ENCODE assay signal across 18 cellular contexts in genomic region chr17:2847601-2848255, GRCh38. TPM values are rescaled to one million over a fixed set of nuclear protein-coding genes. Genes with fewer than 3 reads are reported as not detected.
DNase-seq lines count a peak whose midpoint lies in the region; ATAC-seq and TF ChIP-seq lines count a peak whose summit lies in the region.
"Had no signal": no experiment of that assay in that cellular context is flagged by ENCODE, and none has a peak within 500 bp of the region (broad histone marks: within the 10 kb centered on the region; RNA-seq: fewer than 3 reads in every experiment).

No MANE protein-coding gene starts in this region.

- H3K9ac ChIP-seq in BLaER1, result peak overlapping the region; percentile 23
- H3K9ac ChIP-seq: neural progenitor cell had no signal

- H2AFZ ChIP-seq in GM23338, result no peak overlapping the region
- H2AFZ ChIP-seq: neural progenitor cell had no signal

- TF ChIP-seq CTCF in GM23338 (conservative IDR thresholded peaks at IDR 0.05; ENCODE audit: low read depth in 2 of 2) (no peak), lower lobe of right lung (IDR thresholded peaks at IDR 0.05) (no peak), nephron progenitor cell (IDR thresholded peaks at IDR 0.05) (no peak), brain microvascular endothelial cell (IDR thresholded peaks at IDR 0.05; ENCODE audit: low read depth, low read length, missing control alignments) (no peak)

- intact Hi-C loops in lower lobe of right lung (cut with DNase I), result no loop called here

- H3K27ac ChIP-seq in BLaER1, result peak overlapping the region; percentile 73
- H3K27ac ChIP-seq in GM23338 (ENCODE audit: low read depth), result peak overlapping the region; percentile 81
- H3K27ac ChIP-seq in lower lobe of right lung, result no peak overlapping the region
- no peak overlapping the region for H3K27ac ChIP-seq in brain microvascular endothelial cell
- H3K27ac ChIP-seq: neural progenitor cell, right lobe of liver, vagina had no signal

- peaks cover 84% of the 10 kb centered on the region for H3K4me1 ChIP-seq in BLaER1
- peaks cover 39% of the 10 kb centered on the region for H3K4me1 ChIP-seq in GM23338 (ENCODE audit: insufficient read depth)
- peaks cover 12% of the 10 kb centered on the region for H3K4me1 ChIP-seq in lower lobe of right lung
- H3K4me1 ChIP-seq: right lobe of liver had no signal

- no peak for DNase-seq in GM23338 (ENCODE audit: low spot score)
- DNase-seq in SHP77 (lab: John Stamatoyannopoulos, UW), result peak; percentile 46 to 59
- DNase-seq in lower lobe of right lung, result no peak
- DNase-seq in nephron progenitor cell, result no peak
- DNase-seq in HUDEP-2 (lab: John Stamatoyannopoulos, UW; ENCODE audit: unreplicated experiment in 76 of 76), result no peak
- DNase-seq in brain microvascular endothelial cell, result no peak
- DNase-seq in LoVo (ENCODE audit: low spot score), result no peak
- DNase-seq: central memory CD4-positive, alpha-beta T cell; COR-L47; effector memory CD8-positive, alpha-beta T cell; NCI-H1048; NCI-H69; right lobe of liver; T-cell had no signal

- in situ Hi-C loops in brain microvascular endothelial cell (cut with HindIII; ENCODE audit: low pct_ligation_motif_present, low sequenced_read_pairs), result no loop called here

- H3K27ac Mint-ChIP-seq in GM23338 (0 out of 2 replicates have a peak overlapping the region, but pooled peaks have one; percentile 70), nephron progenitor cell (no peak overlapping the region)
- H3K27ac Mint-ChIP-seq: neural progenitor cell had no signal

- H3K9me3 ChIP-seq in BLaER1, result no peaks in the 10 kb centered on the region
- no peaks in the 10 kb centered on the region for H3K9me3 ChIP-seq in lower lobe of right lung
- H3K9me3 ChIP-seq: right lobe of liver, vagina had no signal

- 0 out of 2 replicates have a peak, but pooled peaks cover 4% of the 10 kb centered on the region for H4K20me1 ChIP-seq in BLaER1
- H4K20me1 ChIP-seq in GM23338 (replicated peaks; ENCODE audit: insufficient read depth), result no peaks in the 10 kb centered on the region; the same call in 1 of the 2 replicates

- H3K9me3 Mint-ChIP-seq in GM23338, result no peaks in the 10 kb centered on the region
- H3K9me3 Mint-ChIP-seq in nephron progenitor cell, result no peaks in the 10 kb centered on the region
- H3K9me3 Mint-ChIP-seq: effector memory CD8-positive, alpha-beta T cell; neural progenitor cell; T-cell had no signal

- H3K4me3 Mint-ChIP-seq in GM23338 (no peak overlapping the region), nephron progenitor cell (no peak overlapping the region)
- H3K4me3 Mint-ChIP-seq: neural progenitor cell had no signal

- H3K4me1 Mint-ChIP-seq in GM23338 (peaks cover 33% of the 10 kb centered on the region), nephron progenitor cell (peaks cover 40% of the 10 kb centered on the region)

- no peak; the same call in 2 of the 3 replicates for ATAC-seq in GM23338
- peak; percentile 29 to 52 for ATAC-seq in lower lobe of right lung
- ATAC-seq: effector memory CD8-positive, alpha-beta T cell; HepG2 had no signal

- no peaks in the 10 kb centered on the region for H3K9me2 ChIP-seq in GM23338 (ENCODE audit: insufficient read depth)

- H3K36me3 Mint-ChIP-seq in GM23338 (ENCODE audit: low read depth) (no peaks in the 10 kb centered on the region), nephron progenitor cell (ENCODE audit: low read depth) (no peaks in the 10 kb centered on the region)
- H3K36me3 Mint-ChIP-seq: neural progenitor cell had no signal

- H3K4me2 ChIP-seq in BLaER1 (peak overlapping the region; percentile 92), GM23338 (peak overlapping the region; percentile 34)
- H3K4me2 ChIP-seq: neural progenitor cell had no signal

- peaks cover 4% of the 10 kb centered on the region for H3K79me2 ChIP-seq in GM23338 (replicated peaks; ENCODE audit: insufficient read depth)

- H3K27me3 ChIP-seq in BLaER1, result no peaks in the 10 kb centered on the region
- H3K27me3 ChIP-seq in GM23338 (ENCODE audit: insufficient read depth), result no peaks in the 10 kb centered on the region
- H3K27me3 ChIP-seq in lower lobe of right lung (ENCODE audit: low read depth), result peaks cover under 1% of the 10 kb centered on the region
- H3K27me3 ChIP-seq in brain microvascular endothelial cell (replicated peaks), result no peaks in the 10 kb centered on the region
- H3K27me3 ChIP-seq: vagina had no signal

- H3K27me3 Mint-ChIP-seq in GM23338 (ENCODE audit: insufficient read depth, low read depth, poor library complexity), result peaks cover 22% of the 10 kb centered on the region
- H3K27me3 Mint-ChIP-seq in nephron progenitor cell (ENCODE audit: low read depth, poor library complexity), result peaks cover 55% of the 10 kb centered on the region

- no peaks in the 10 kb centered on the region for H3K36me3 ChIP-seq in BLaER1
- no peaks in the 10 kb centered on the region for H3K36me3 ChIP-seq in GM23338 (ENCODE audit: insufficient read depth)
- H3K36me3 ChIP-seq in lower lobe of right lung, result no peaks in the 10 kb centered on the region
- H3K36me3 ChIP-seq in brain microvascular endothelial cell (replicated peaks), result no peaks in the 10 kb centered on the region
- H3K36me3 ChIP-seq: neural progenitor cell, right lobe of liver, vagina had no signal

- H3F3A ChIP-seq in GM23338 (replicated peaks; ENCODE audit: low read depth), result 0 out of 2 replicates have a peak, but pooled peaks cover 4% of the 10 kb centered on the region

- H3K4me3 ChIP-seq in BLaER1 (peak overlapping the region; percentile 42; the same call in 1 of the 2 replicates), GM23338 (no peak overlapping the region), lower lobe of right lung (no peak overlapping the region), brain microvascular endothelial cell (ENCODE audit: low read depth, low read length) (no peak overlapping the region)
- H3K4me3 ChIP-seq: neural progenitor cell, right lobe of liver, vagina had no signal

TF ChIP-seq in GM23338, 12 proteins besides CTCF, POLR2A, EP300 and RAD21:
- no peak for TF ChIP-seq STAT1 (IDR thresholded peaks at IDR 0.05; ENCODE audit: unreplicated experiment)
TF ChIP-seq in GM23338: peak in this region for 0.

RNA-seq across cellular contexts. Expression of gene RAP1GAP2, which starts 51.5 kb away (rescaled TPM):
- 40.3 and 46.1 TPM in 2 replicates for total RNA-seq in GM23338 (2014; rRNA removed; shearing (Covaris generic))
- 17.8 and 18.6 TPM in 2 replicates for polyA plus RNA-seq in GM23338 (2016; fragmentation: Nextera tagmentation; extraction: Ambion mirVana)
- total RNA-seq in lower lobe of right lung, result 17.0 TPM

Comparison
In these comparisons a context has a peak if more than half of its experiments do, and no peak if none do; other contexts are left out.
1. H3K27ac ChIP-seq: peak in BLaER1 (single experiment) and GM23338 (single experiment); none in lower lobe of right lung (single experiment) and brain microvascular endothelial cell (single experiment).
2. DNase-seq: peak in SHP77 (2 of 2); none in GM23338 (single experiment), lower lobe of right lung (single experiment), nephron progenitor cell (single experiment), HUDEP-2 (0 of 76), brain microvascular endothelial cell (single experiment) and LoVo (single experiment).